In genomic region chr2:58878778-58879177, GRCh38 we compare ENCODE assay signal across 34 cellular contexts.
"Had no signal": no experiment of that assay in that cellular context is flagged by ENCODE, and none has a peak within 500 bp of the region (broad histone marks: within the 10 kb centered on the region; RNA-seq: fewer than 3 reads in every experiment).

No MANE protein-coding gene starts in this region.

- H3K27me3 ChIP-seq: adrenal gland, ascending aorta, body of pancreas, brain microvascular endothelial cell, breast epithelium, cardiac muscle cell had no signal

- H3K4me3 ChIP-seq: adrenal gland, ascending aorta, body of pancreas, breast epithelium, cardiac muscle cell had no signal

- H3K36me3 ChIP-seq: adrenal gland, ascending aorta, brain microvascular endothelial cell, breast epithelium, cardiac muscle cell had no signal

- H3K9me3 ChIP-seq: adrenal gland, ascending aorta, body of pancreas, breast epithelium had no signal

- DNase-seq: activated effector memory CD4-positive, alpha-beta T cell treated with anti-CD3 and anti-CD28 coated beads, Interleukin-2, amount 50 U/mL, for 16 hours; activated effector memory CD4-positive, alpha-beta T cell treated with Interleukin-2 at 50 U/mL for 16 hours; activated gamma-delta T cell; activated gamma-delta T cell treated with Interleukin-2 at 50 U/mL for 16 hours; activated naive CD4-positive, alpha-beta T cell; activated naive CD4-positive, alpha-beta T cell treated with anti-CD3 and anti-CD28 coated beads for 36 hours; activated naive CD4-positive, alpha-beta T cell treated with anti-CD3 and anti-CD28 coated beads, Interleukin-2, amount 10 ng/mL, durations not matched to agents 7 days and 5 days; activated naive CD4-positive, alpha-beta T cell treated with anti-CD3 and anti-CD28 coated beads, Interleukin-2, amount 50 U/mL, for 16 hours; activated naive CD4-positive, alpha-beta T cell treated with Interleukin-2 at 50 U/mL for 16 hours; activated naive CD8-positive, alpha-beta T cell treated with anti-CD3 and anti-CD28 coated beads for 36 hours; activated naive CD8-positive, alpha-beta T cell treated with anti-CD3 and anti-CD28 coated beads, Interleukin-2, amount 10 ng/mL, durations not matched to agents 7 days and 5 days; activated naive CD8-positive, alpha-beta T cell treated with anti-CD3 and anti-CD28 coated beads, Interleukin-2, amount 50 U/mL, for 24 hours; activated T-cell treated with anti-CD3 and anti-CD28 coated beads, Interleukin-2, amount 50 U/mL, for 1 hour; activated T-cell treated with anti-CD3 and anti-CD28 coated beads, Interleukin-2, amount 50 U/mL, for 24 hours; activated T-cell treated with anti-CD3 and anti-CD28 coated beads, Interleukin-2, amount 50 U/mL, for 4 hours; activated T-cell treated with anti-CD3 and anti-CD28 coated beads, Interleukin-2, amount 50 U/mL, for 48 hours; activated T-cell treated with anti-CD3 and anti-CD28 coated beads, Interleukin-2, amount 50 U/mL, for 72 hours; adrenal gland; amniotic stem cell; amygdala; anterior cingulate cortex; aorta; body of pancreas; brain microvascular endothelial cell; caudate nucleus; central memory CD4-positive, alpha-beta T cell; cerebellar nuclear complex had no signal

- FAIRE-seq: astrocyte, bronchial epithelial cell had no signal

- ATAC-seq: activated naive CD4-positive, alpha-beta T cell treated with anti-CD3 and anti-CD28 coated beads, Interleukin-2, amount 50 U/mL, for 72 hours; activated naive CD8-positive, alpha-beta T cell treated with anti-CD3 and anti-CD28 coated beads, Interleukin-2, amount 50 U/mL, for 24 hours; activated T-cell treated with anti-CD3 and anti-CD28 coated beads, Interleukin-2, amount 50 U/mL, for 4 hours; activated T-cell treated with anti-CD3 and anti-CD28 coated beads, Interleukin-2, amount 50 U/mL, for 72 hours; activated T-helper 17 cell treated with anti-CD3 and anti-CD28 coated beads, Interleukin-2, amount 50 U/mL, for 72 hours; body of pancreas had no signal

- H3K4me1 ChIP-seq: adrenal gland, ascending aorta, body of pancreas, breast epithelium had no signal

- H3K27ac ChIP-seq: adrenal gland, ascending aorta, body of pancreas, brain microvascular endothelial cell, breast epithelium, cardiac muscle cell had no signal
